Comparison of ENCODE assay signal across 8 cellular contexts in the genomic region with DNA sequence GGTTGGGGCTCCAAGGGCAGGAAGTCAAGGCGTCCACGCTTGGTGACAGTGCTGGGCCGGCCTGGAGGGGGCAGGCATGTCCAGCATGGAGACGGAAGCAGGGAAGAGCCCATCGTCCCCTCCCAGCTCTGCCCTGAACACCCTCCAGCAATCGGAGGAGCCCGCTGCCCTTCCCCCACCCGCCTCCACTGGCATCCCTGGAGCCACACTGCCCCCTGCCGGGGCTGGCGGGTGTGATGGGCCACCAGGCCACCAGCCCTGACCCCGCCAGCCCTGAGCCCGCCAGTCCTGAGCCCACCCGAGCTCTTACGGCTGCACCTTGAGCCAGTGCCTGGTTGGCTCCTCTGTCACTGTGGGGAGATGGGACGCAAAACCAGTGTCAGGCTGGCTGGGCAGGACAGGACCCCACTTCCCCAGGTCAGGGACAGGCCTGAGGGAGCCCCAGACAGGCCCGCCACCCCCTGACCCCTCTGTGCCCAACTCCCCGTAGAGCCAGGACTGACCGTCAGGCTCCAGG. TPM values are rescaled to one million over a fixed set of nuclear protein-coding genes. Genes with fewer than 3 reads are reported as not detected.
DNase-seq lines count a peak whose midpoint lies in the region; ATAC-seq and TF ChIP-seq lines count a peak whose summit lies in the region.

No MANE protein-coding gene starts in this region.

- TF ChIP-seq POLR2A in gastroesophageal sphincter (IDR thresholded peaks at IDR 0.05) (no peak), thyroid gland (IDR thresholded peaks at IDR 0.05) (no peak)

- H3K27ac ChIP-seq in KMS-11: no peak overlapping the region
- no peak overlapping the region for H3K27ac ChIP-seq in gastroesophageal sphincter
- H3K27ac ChIP-seq in osteoblast (ENCODE audit: low read depth, low read length): no peak overlapping the region
- no peak overlapping the region for H3K27ac ChIP-seq in thyroid gland

- H2AFZ ChIP-seq in KMS-11 (ENCODE audit: low read depth) (no peak overlapping the region), osteoblast (ENCODE audit: low read length) (peak overlapping the region; percentile 78)

- no peak overlapping the region for H3K4me2 ChIP-seq in KMS-11
- H3K4me2 ChIP-seq in osteoblast (ENCODE audit: insufficient read depth, low read length): peak overlapping the region; percentile 61

- H3K4me1 ChIP-seq in KMS-11 (ENCODE audit: low read depth, poor library complexity, severe bottlenecking): peaks cover 23% of the 10 kb centered on the region
- H3K4me1 ChIP-seq in gastroesophageal sphincter: peaks cover 0 to 34% (median 21%) of the 10 kb centered on the region in 3 donors
- H3K4me1 ChIP-seq in osteoblast (ENCODE audit: insufficient read depth, low read length): peaks cover 7% of the 10 kb centered on the region
- H3K4me1 ChIP-seq in thyroid gland: peaks cover 11 to 20% of the 10 kb centered on the region in 2 donors

- H3K79me2 ChIP-seq in KMS-11 (ENCODE audit: insufficient read depth, low read depth) (no peaks in the 10 kb centered on the region), osteoblast (ENCODE audit: insufficient read depth, low read length) (no peaks in the 10 kb centered on the region)

- H3K36me3 ChIP-seq in KMS-11 (ENCODE audit: insufficient read depth) (no peaks in the 10 kb centered on the region), gastroesophageal sphincter (no peaks in the 10 kb centered on the region), osteoblast (ENCODE audit: insufficient read depth, low read length) (no peaks in the 10 kb centered on the region), thyroid gland (no peaks in the 10 kb centered on the region)

- ATAC-seq in gastroesophageal sphincter (peak; percentile 51), GM18909 (IDR thresholded peaks at IDR 0.05; ENCODE audit: poor library complexity, unreplicated experiment) (no peak)

- TF ChIP-seq EP300 in gastroesophageal sphincter (IDR thresholded peaks at IDR 0.05): no peak

- no peaks in the 10 kb centered on the region for H3K9me3 ChIP-seq in gastroesophageal sphincter
- no peaks in the 10 kb centered on the region for H3K9me3 ChIP-seq in osteoblast (ENCODE audit: low read depth, low read length)
- no peaks in the 10 kb centered on the region for H3K9me3 ChIP-seq in thyroid gland

- H3K4me3 ChIP-seq in KMS-11 (IDR thresholded peaks at IDR 0.05; ENCODE audit: insufficient read depth, low read depth, low read length) (no peak overlapping the region), gastroesophageal sphincter (no peak overlapping the region), osteoblast (ENCODE audit: insufficient read depth, low read length) (peak overlapping the region; percentile 51), thyroid gland (replicated peaks in 1 of 3) (no peak overlapping the region)

- H3K27me3 ChIP-seq in KMS-11 (ENCODE audit: insufficient read depth, low read depth) (peaks cover 40% of the 10 kb centered on the region), gastroesophageal sphincter (peaks cover 97% of the 10 kb centered on the region), osteoblast (ENCODE audit: insufficient read depth, low read length) (peaks cover 8% of the 10 kb centered on the region), thyroid gland (no peaks in the 10 kb centered on the region)

- H3K9ac ChIP-seq in KMS-11: no peak overlapping the region

- DNase-seq in DMS153 treated with DMSO at 0.1 percent for 48 hours (lab: John Stamatoyannopoulos, UW; ENCODE audit: unreplicated experiment) (peak; percentile 69), SHP77 treated with DMSO at 0.1 percent for 48 hours (lab: John Stamatoyannopoulos, UW) (peak; percentile 27), osteoblast (ENCODE audit: insufficient read length, low spot score, missing footprints) (peak; percentile 100), thyroid gland (peak; percentile 76 to 84)
- DNase-seq in activated effector memory CD4-positive, alpha-beta T cell treated with Interleukin-2 at 50 U/mL for 16 hours: peak; percentile 66

- intact Hi-C loops in thyroid gland (cut with DNase I): loop anchor here (5.0 kb wide), 2 partner anchors 360 to 430 kb away; no protein-coding TSS in a partner anchor

- WGBS in gastroesophageal sphincter (ENCODE audit: low coverage in 1 of 2), 2 donors: 27% methylated on average over 2 of the region's 18 CpGs; no CpG with 5 or more reads in 1 of the 2 donors
- 20 to 32% methylated on average over 7 to 11 of the region's 18 CpGs for WGBS in thyroid gland, 2 donors

- H4K20me1 ChIP-seq in KMS-11 (ENCODE audit: insufficient read depth) (no peaks in the 10 kb centered on the region), osteoblast (ENCODE audit: insufficient read depth, low read length) (no peaks in the 10 kb centered on the region)

- TF ChIP-seq CTCF in KMS-11 (conservative IDR thresholded peaks at IDR 0.05; ENCODE audit: low read depth, low read length) (peak; percentile 90), gastroesophageal sphincter (IDR thresholded peaks at IDR 0.05) (peak in 3 of 4 experiments; percentile 65 to 79 (median 68)), osteoblast (IDR thresholded peaks at IDR 0.05; ENCODE audit: extremely low read depth, low read depth, low read length) (peak; percentile 65), thyroid gland (IDR thresholded peaks at IDR 0.05) (peak; percentile 52 to 75 (median 69))

RNA-seq across cellular contexts. Expression of gene CDH15, which starts 4.1 kb away (rescaled TPM):
- total RNA-seq in gastroesophageal sphincter: 1 to 10 TPM in 1 of 4 donors, under 1 TPM in 2, not detected in 1; 0.15 to 1.1 (median 0.27) TPM
- total RNA-seq in osteoblast: 1.5 and 2.2 TPM in 2 replicates
- total RNA-seq in thyroid gland: not detected

RNA-seq across cellular contexts. Expression of gene SLC22A31, which starts 32.9 kb away (rescaled TPM):
- total RNA-seq in gastroesophageal sphincter (not detected), osteoblast (not detected in 2 replicates), thyroid gland (under 1 TPM in 1 of 4 donors, not detected in 3; 0.54 TPM)

RNA-seq across cellular contexts. Expression of gene ZNF778, which starts 50.0 kb away (rescaled TPM):
- total RNA-seq in gastroesophageal sphincter: 10 to 100 TPM; 11.1 to 28.0 (median 12.4) TPM
- 6.2 and 8.7 TPM in 2 replicates for total RNA-seq in osteoblast
- total RNA-seq in thyroid gland: 10 to 100 TPM; 17.5 to 36.4 (median 30.9) TPM

Comparison
In these comparisons a context has a peak if more than half of its experiments do, and no peak if none do; other contexts are left out.
1. DNase-seq: peak in every context shown above with its lines; median percentile 100 in osteoblast; 80 in thyroid gland; 69 in DMS153 treated with DMSO at 0.1 percent for 48 hours; 66 in activated effector memory CD4-positive, alpha-beta T cell treated with Interleukin-2 at 50 U/mL for 16 hours; 27 in SHP77 treated with DMSO at 0.1 percent for 48 hours.